ENCODE assay signal across 1 cellular context in the genomic region with DNA sequence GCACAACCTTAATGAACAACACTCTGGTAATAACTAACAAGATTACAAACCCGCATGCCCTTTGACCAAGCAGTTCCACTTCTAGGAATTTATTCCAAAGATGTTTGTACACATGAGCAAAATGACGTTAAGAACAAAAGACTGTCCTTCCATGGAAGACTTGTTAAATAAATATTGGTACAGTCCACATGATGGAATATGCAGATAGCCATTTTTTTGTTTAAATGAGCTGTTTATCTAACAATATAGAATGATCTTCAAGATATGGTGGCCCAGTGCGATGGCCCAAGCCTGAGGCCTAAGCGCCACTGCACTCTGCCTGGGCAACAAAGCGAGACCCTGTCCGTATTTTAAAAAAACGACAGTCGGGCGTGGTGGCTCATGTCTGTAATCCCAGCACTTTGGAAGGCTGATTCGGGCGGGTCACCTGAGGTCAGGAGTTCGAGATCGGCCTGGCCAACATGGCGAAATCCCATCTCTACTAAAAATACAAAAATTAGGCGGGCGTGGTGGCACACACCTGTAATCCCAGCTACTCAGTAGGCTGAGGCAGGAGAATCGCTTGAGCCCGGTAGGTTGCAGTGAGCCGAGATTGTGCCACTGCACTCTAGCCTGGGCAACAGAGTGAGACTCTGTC.
TF ChIP-seq lines count a peak whose summit lies in the region.

No MANE protein-coding gene starts in this region.

TF ChIP-seq in HepG2, 621 proteins besides CTCF, POLR2A, EP300 and RAD21 (continued from another document and continues in another):
- TF ChIP-seq, protein P1, sequence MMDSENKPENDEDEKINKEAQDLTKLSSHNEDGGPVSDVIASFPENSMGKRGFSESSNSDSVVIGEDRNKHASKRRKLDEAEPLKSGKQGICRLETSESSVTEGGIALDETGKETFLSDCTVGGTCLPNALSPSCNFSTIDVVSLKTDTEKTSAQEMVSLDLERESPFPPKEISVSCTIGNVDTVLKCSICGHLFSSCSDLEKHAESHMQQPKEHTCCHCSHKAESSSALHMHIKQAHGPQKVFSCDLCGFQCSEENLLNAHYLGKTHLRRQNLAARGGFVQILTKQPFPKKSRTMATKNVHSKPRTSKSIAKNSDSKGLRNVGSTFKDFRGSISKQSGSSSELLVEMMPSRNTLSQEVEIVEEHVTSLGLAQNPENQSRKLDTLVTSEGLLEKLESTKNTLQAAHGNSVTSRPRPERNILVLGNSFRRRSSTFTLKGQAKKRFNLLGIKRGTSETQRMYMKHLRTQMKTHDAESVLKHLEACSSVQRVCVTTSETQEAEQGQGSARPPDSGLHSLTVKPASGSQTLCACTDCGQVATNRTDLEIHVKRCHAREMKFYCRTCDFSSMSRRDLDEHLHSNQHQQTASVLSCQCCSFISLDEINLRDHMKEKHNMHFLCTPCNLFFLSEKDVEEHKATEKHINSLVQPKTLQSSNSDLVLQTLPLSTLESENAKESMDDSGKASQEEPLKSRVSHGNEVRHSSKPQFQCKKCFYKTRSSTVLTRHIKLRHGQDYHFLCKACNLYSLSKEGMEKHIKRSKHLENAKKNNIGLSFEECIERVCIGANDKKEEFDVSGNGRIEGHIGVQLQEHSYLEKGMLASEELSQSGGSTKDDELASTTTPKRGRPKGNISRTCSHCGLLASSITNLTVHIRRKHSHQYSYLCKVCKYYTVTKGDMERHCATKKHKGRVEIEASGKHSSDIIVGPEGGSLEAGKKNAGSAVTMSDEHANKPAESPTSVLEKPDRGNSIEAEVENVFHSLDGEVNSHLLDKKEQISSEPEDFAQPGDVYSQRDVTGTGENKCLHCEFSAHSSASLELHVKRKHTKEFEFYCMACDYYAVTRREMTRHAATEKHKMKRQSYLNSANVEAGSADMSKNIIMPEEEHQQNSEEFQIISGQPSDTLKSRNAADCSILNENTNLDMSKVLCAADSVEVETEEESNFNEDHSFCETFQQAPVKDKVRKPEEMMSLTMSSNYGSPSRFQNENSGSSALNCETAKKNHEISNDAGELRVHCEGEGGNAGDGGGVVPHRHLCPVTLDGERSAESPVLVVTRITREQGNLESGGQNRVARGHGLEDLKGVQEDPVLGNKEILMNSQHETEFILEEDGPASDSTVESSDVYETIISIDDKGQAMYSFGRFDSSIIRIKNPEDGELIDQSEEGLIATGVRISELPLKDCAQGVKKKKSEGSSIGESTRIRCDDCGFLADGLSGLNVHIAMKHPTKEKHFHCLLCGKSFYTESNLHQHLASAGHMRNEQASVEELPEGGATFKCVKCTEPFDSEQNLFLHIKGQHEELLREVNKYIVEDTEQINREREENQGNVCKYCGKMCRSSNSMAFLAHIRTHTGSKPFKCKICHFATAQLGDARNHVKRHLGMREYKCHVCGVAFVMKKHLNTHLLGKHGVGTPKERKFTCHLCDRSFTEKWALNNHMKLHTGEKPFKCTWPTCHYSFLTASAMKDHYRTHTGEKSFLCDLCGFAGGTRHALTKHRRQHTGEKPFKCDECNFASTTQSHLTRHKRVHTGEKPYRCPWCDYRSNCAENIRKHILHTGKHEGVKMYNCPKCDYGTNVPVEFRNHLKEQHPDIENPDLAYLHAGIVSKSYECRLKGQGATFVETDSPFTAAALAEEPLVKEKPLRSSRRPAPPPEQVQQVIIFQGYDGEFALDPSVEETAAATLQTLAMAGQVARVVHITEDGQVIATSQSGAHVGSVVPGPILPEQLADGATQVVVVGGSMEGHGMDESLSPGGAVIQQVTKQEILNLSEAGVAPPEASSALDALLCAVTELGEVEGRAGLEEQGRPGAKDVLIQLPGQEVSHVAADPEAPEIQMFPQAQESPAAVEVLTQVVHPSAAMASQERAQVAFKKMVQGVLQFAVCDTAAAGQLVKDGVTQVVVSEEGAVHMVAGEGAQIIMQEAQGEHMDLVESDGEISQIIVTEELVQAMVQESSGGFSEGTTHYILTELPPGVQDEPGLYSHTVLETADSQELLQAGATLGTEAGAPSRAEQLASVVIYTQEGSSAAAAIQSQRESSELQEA (CRISPR knock-in tag; IDR thresholded peaks at IDR 0.05; ENCODE audit: not compliant biosample characterization) = no peak
- TF ChIP-seq KLF12 (CRISPR knock-in tag; IDR thresholded peaks at IDR 0.05; ENCODE audit: borderline replicate concordance) (0 out of 2 replicates have a peak, but pooled peaks have one; percentile 19), ZFP82 (CRISPR knock-in tag; IDR thresholded peaks at IDR 0.05; ENCODE audit: borderline replicate concordance) (0 out of 2 replicates have a peak, but pooled peaks have one; percentile 79), HMG20A (CRISPR knock-in tag; IDR thresholded peaks at IDR 0.05; ENCODE audit: borderline replicate concordance) (peak; percentile 85), HDAC6 (IDR thresholded peaks at IDR 0.05; ENCODE audit: low read depth, low read length) (no peak), TBP (CRISPR knock-in tag; IDR thresholded peaks at IDR 0.05) (0 out of 2 replicates have a peak, but pooled peaks have one; percentile 28), ZNF746 (CRISPR knock-in tag; IDR thresholded peaks at IDR 0.05) (no peak; the same call in 1 of the 2 replicates), ELK4 (CRISPR knock-in tag; IDR thresholded peaks at IDR 0.05; ENCODE audit: borderline replicate concordance) (no peak), ZFAT (CRISPR knock-in tag; conservative IDR thresholded peaks at IDR 0.05) (0 out of 2 replicates have a peak, but pooled peaks have one; percentile 23), TCF7 (IDR thresholded peaks at IDR 0.05; ENCODE audit: low read depth) (peak; percentile 86), SRY (CRISPR knock-in tag; IDR thresholded peaks at IDR 0.05) (no peak), ZNF350 (CRISPR knock-in tag; IDR thresholded peaks at IDR 0.05; ENCODE audit: borderline replicate concordance, low read depth) (peak; percentile 80), RFX3 (CRISPR knock-in tag; IDR thresholded peaks at IDR 0.05) (peak; percentile 31; the same call in 1 of the 2 replicates), ZNF333 (CRISPR knock-in tag; IDR thresholded peaks at IDR 0.05; ENCODE audit: borderline replicate concordance) (no peak), KDM5B (CRISPR knock-in tag; IDR thresholded peaks at IDR 0.05; ENCODE audit: borderline replicate concordance) (0 out of 2 replicates have a peak, but pooled peaks have one; percentile 12), ZBTB7A (CRISPR knock-in tag; IDR thresholded peaks at IDR 0.05) (no peak), ZNF260 (CRISPR knock-in tag; IDR thresholded peaks at IDR 0.05; ENCODE audit: borderline replicate concordance, low read depth) (peak; percentile 10; the same call in 1 of the 2 replicates), NAIF1 (CRISPR knock-in tag; IDR thresholded peaks at IDR 0.05; ENCODE audit: borderline replicate concordance) (peak; percentile 67; the same call in 1 of the 2 replicates), ARID5B (CRISPR knock-in tag; IDR thresholded peaks at IDR 0.05) (peak; percentile 98), ZNF660 (CRISPR knock-in tag; IDR thresholded peaks at IDR 0.05; ENCODE audit: borderline replicate concordance, low read depth) (no peak), ZNF773 (CRISPR knock-in tag; IDR thresholded peaks at IDR 0.05; ENCODE audit: borderline replicate concordance) (peak; percentile 67; the same call in 1 of the 2 replicates), RFXAP (CRISPR knock-in tag; IDR thresholded peaks at IDR 0.05; ENCODE audit: borderline replicate concordance) (peak; percentile 78), RARA (CRISPR knock-in tag; IDR thresholded peaks at IDR 0.05) (peak; percentile 95), ZNF607 (CRISPR knock-in tag; IDR thresholded peaks at IDR 0.05; ENCODE audit: borderline replicate concordance) (peak; percentile 20; the same call in 1 of the 2 replicates), ZNF7 (CRISPR knock-in tag; IDR thresholded peaks at IDR 0.05) (0 out of 2 replicates have a peak, but pooled peaks have one; percentile 50), MED13 (CRISPR knock-in tag; IDR thresholded peaks at IDR 0.05) (no peak), ZNF33A (CRISPR knock-in tag; IDR thresholded peaks at IDR 0.05; ENCODE audit: borderline replicate concordance) (peak; percentile 46; the same call in 1 of the 2 replicates), STAG1 (CRISPR knock-in tag; IDR thresholded peaks at IDR 0.05) (peak; percentile 17; the same call in 1 of the 2 replicates)
- TF ChIP-seq, protein P2, sequence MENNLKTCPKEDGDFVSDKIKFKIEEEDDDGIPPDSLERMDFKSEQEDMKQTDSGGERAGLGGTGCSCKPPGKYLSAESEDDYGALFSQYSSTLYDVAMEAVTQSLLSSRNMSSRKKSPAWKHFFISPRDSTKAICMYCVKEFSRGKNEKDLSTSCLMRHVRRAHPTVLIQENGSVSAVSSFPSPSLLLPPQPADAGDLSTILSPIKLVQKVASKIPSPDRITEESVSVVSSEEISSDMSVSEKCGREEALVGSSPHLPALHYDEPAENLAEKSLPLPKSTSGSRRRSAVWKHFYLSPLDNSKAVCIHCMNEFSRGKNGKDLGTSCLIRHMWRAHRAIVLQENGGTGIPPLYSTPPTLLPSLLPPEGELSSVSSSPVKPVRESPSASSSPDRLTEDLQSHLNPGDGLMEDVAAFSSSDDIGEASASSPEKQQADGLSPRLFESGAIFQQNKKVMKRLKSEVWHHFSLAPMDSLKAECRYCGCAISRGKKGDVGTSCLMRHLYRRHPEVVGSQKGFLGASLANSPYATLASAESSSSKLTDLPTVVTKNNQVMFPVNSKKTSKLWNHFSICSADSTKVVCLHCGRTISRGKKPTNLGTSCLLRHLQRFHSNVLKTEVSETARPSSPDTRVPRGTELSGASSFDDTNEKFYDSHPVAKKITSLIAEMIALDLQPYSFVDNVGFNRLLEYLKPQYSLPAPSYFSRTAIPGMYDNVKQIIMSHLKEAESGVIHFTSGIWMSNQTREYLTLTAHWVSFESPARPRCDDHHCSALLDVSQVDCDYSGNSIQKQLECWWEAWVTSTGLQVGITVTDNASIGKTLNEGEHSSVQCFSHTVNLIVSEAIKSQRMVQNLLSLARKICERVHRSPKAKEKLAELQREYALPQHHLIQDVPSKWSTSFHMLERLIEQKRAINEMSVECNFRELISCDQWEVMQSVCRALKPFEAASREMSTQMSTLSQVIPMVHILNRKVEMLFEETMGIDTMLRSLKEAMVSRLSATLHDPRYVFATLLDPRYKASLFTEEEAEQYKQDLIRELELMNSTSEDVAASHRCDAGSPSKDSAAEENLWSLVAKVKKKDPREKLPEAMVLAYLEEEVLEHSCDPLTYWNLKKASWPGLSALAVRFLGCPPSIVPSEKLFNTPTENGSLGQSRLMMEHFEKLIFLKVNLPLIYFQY (CRISPR knock-in tag; IDR thresholded peaks at IDR 0.05; ENCODE audit: borderline replicate concordance) = peak; percentile 61; the same call in 1 of the 2 replicates
- TF ChIP-seq, protein P3, sequence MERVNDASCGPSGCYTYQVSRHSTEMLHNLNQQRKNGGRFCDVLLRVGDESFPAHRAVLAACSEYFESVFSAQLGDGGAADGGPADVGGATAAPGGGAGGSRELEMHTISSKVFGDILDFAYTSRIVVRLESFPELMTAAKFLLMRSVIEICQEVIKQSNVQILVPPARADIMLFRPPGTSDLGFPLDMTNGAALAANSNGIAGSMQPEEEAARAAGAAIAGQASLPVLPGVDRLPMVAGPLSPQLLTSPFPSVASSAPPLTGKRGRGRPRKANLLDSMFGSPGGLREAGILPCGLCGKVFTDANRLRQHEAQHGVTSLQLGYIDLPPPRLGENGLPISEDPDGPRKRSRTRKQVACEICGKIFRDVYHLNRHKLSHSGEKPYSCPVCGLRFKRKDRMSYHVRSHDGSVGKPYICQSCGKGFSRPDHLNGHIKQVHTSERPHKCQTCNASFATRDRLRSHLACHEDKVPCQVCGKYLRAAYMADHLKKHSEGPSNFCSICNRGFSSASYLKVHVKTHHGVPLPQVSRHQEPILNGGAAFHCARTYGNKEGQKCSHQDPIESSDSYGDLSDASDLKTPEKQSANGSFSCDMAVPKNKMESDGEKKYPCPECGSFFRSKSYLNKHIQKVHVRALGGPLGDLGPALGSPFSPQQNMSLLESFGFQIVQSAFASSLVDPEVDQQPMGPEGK (CRISPR knock-in tag; IDR thresholded peaks at IDR 0.05) = peak; percentile 51
- TF ChIP-seq, protein P4, sequence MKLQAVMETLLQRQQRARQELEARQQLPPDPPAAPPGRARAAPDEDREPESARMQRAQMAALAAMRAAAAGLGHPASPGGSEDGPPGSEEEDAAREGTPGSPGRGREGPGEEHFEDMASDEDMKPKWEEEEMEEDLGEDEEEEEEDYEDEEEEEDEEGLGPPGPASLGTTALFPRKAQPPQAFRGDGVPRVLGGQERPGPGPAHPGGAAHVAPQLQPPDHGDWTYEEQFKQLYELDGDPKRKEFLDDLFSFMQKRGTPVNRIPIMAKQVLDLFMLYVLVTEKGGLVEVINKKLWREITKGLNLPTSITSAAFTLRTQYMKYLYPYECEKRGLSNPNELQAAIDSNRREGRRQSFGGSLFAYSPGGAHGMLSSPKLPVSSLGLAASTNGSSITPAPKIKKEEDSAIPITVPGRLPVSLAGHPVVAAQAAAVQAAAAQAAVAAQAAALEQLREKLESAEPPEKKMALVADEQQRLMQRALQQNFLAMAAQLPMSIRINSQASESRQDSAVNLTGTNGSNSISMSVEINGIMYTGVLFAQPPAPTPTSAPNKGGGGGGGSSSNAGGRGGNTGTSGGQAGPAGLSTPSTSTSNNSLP (IDR thresholded peaks at IDR 0.05; ENCODE audit: low read depth, low read length) = peak; percentile 97
